In the genomic region with DNA sequence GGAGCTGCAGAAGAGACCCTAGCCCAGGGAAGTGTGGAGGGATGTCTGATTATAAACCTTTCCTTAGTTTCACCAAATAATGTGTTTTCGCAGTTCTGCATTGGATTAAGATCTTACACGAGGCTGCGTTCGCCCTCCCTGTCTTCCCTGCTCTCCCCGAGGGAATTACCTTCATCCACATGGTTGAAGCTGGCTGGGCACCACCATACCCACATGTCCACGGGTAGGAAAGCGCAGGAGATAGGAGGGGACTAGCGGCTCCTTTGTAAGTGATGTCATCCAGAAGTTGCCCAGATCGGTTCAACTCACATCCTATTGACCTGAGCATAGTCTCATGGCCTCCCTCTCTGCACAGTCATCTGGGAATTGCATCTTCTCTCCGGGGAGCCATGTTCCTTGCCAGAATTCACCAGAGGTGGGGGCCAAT, we compare ENCODE assay signal across 8 cellular contexts.
DNase-seq lines count a peak whose midpoint lies in the region.

No MANE protein-coding gene starts in this region.

- peak overlapping the region; percentile 100 for H3K4me3 ChIP-seq in ACC112 (ENCODE audit: low read depth, low read length)
- H3K4me3 ChIP-seq in adipocyte (ENCODE audit: low read length) = peak overlapping the region; percentile 88
- peak overlapping the region; percentile 73 for H3K4me3 ChIP-seq in iPS-11a (ENCODE audit: low read depth, low read length)
- H3K4me3 ChIP-seq in skeletal muscle cell (ENCODE audit: low read depth, low read length) = peak overlapping the region; percentile 85

- no peaks in the 10 kb centered on the region for H3K36me3 ChIP-seq in ACC112 (ENCODE audit: insufficient read depth, low read length)
- no peaks in the 10 kb centered on the region for H3K36me3 ChIP-seq in adipocyte (ENCODE audit: control insufficient read depth, insufficient read depth, low read length, severe bottlenecking)

- peak overlapping the region; percentile 74 for H3K27ac ChIP-seq in ACC112 (ENCODE audit: low read depth, low read length)

- H3K9me3 ChIP-seq in adipocyte (ENCODE audit: control insufficient read depth, low read length) = no peaks in the 10 kb centered on the region

- peaks cover 17% of the 10 kb centered on the region for H3K4me1 ChIP-seq in ACC112 (ENCODE audit: control insufficient read depth, insufficient read depth, low read length, unreplicated experiment)
- H3K4me1 ChIP-seq in adipocyte (ENCODE audit: control insufficient read depth, insufficient read depth, low read length) = peaks cover 13% of the 10 kb centered on the region

- DNase-seq in GM03348 (ENCODE audit: low spot score) = peak; percentile 48
- peak; percentile 47 for DNase-seq in NCI-H446 treated with DMSO at 0.1 percent for 48 hours (lab: John Stamatoyannopoulos, UW)
- peak; percentile 63 for DNase-seq in adipocyte (ENCODE audit: low read depth)
- DNase-seq in skeletal muscle cell (ENCODE audit: low read depth) = no peak
- DNase-seq in effector CD8-positive, alpha-beta T cell (lab: John Stamatoyannopoulos, UW) = no peak
- DNase-seq in activated effector memory CD4-positive, alpha-beta T cell treated with Interleukin-2 at 50 U/mL for 16 hours = no peak

- peak overlapping the region; percentile 73 for H2AFZ ChIP-seq in ACC112 (ENCODE audit: low read length, unreplicated experiment)

- peak overlapping the region; percentile 87 for H3K9ac ChIP-seq in adipocyte (ENCODE audit: low read length)

- H3K27me3 ChIP-seq in ACC112 (ENCODE audit: insufficient read depth, low read length) (no peaks in the 10 kb centered on the region), adipocyte (replicated peaks; ENCODE audit: control insufficient read depth, insufficient read depth, low read length) (no peaks in the 10 kb centered on the region)

- peaks cover 56% of the 10 kb centered on the region for H3K79me2 ChIP-seq in ACC112 (ENCODE audit: control insufficient read depth, insufficient read depth, low read length, unreplicated experiment)

Comparison
In these comparisons a context has a peak if more than half of its experiments do, and no peak if none do; other contexts are left out.
1. DNase-seq: peak in GM03348 (single experiment), NCI-H446 treated with DMSO at 0.1 percent for 48 hours (single experiment) and adipocyte (single experiment); none in skeletal muscle cell (single experiment), effector CD8-positive, alpha-beta T cell (single experiment) and activated effector memory CD4-positive, alpha-beta T cell treated with Interleukin-2 at 50 U/mL for 16 hours (single experiment).
2. Peak in every context shown above with its lines, with median percentiles within 50 percentile points of each other: H3K4me3 ChIP-seq.